ENCODE assay signal across 19 cellular contexts in the genomic region with DNA sequence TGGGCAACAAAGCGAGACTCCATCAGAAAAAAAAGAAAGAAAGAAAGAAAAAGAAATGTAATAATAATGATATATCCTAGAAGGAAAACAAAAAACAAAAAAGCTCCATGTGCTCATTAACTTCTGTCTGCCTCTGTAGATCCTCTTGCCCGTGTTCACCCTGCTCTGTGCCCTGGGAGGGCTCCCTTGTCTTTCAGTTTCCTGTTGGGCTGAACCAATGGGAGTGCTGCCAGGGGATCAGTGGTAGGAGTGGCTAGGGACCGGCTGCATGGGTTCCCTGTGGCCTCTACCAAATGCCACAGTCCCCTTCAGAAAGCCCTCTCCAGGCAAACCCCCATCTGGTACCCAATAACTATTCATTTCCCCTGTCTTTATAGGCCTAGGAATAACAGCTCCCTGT. TPM values are rescaled to one million over a fixed set of nuclear protein-coding genes. Genes with fewer than 3 reads are reported as not detected.
DNase-seq lines count a peak whose midpoint lies in the region; ATAC-seq and TF ChIP-seq lines count a peak whose summit lies in the region.
"Had no signal": no experiment of that assay in that cellular context is flagged by ENCODE, and none has a peak within 500 bp of the region (broad histone marks: within the 10 kb centered on the region; RNA-seq: fewer than 3 reads in every experiment).

No MANE protein-coding gene starts in this region.

- H3K9me2 ChIP-seq in Karpas-422 (replicated peaks; ENCODE audit: insufficient read depth, low read length): no peaks in the 10 kb centered on the region

- H3K27me3 ChIP-seq in Karpas-422 (ENCODE audit: low read length): no peaks in the 10 kb centered on the region

- no peaks in the 10 kb centered on the region for H3K36me3 ChIP-seq in Karpas-422 (ENCODE audit: insufficient read depth, low read length)

- no peak overlapping the region for H3K4me3 Mint-ChIP-seq in nephron progenitor cell
- H3K4me3 Mint-ChIP-seq: activated naive CD8-positive, alpha-beta T cell treated with anti-CD3 and anti-CD28 coated beads, Interleukin-2, amount 50 U/mL, for 24 hours; activated T-cell treated with anti-CD3 and anti-CD28 coated beads, Interleukin-2, amount 50 U/mL, for 4 hours; CD14-positive monocyte; central memory CD8-positive, alpha-beta T cell; stimulated activated effector memory CD8-positive, alpha-beta T cell treated with anti-CD3 and anti-CD28 coated beads, Interleukin-12 subunit alpha, Interleukin-12 subunit beta, amount 100 ng/mL, for 72 hours had no signal

- no peaks in the 10 kb centered on the region for H3K9me3 Mint-ChIP-seq in nephron progenitor cell
- H3K9me3 Mint-ChIP-seq: activated naive CD8-positive, alpha-beta T cell treated with anti-CD3 and anti-CD28 coated beads, Interleukin-2, amount 50 U/mL, for 24 hours; activated T-cell treated with anti-CD3 and anti-CD28 coated beads, Interleukin-2, amount 50 U/mL, for 4 hours; central memory CD8-positive, alpha-beta T cell; stimulated activated effector memory CD8-positive, alpha-beta T cell treated with anti-CD3 and anti-CD28 coated beads, Interleukin-12 subunit alpha, Interleukin-12 subunit beta, amount 100 ng/mL, for 72 hours had no signal

- H3K27ac ChIP-seq in Karpas-422 (ENCODE audit: low read length): no peak overlapping the region

- peak; percentile 25 for TF ChIP-seq POLR2A in GM18526 (IDR thresholded peaks at IDR 0.05; ENCODE audit: extremely low read depth, insufficient read length)

- ATAC-seq in GM21381 (IDR thresholded peaks at IDR 0.05; ENCODE audit: unreplicated experiment): no peak
- ATAC-seq: activated naive CD8-positive, alpha-beta T cell treated with anti-CD3 and anti-CD28 coated beads, Interleukin-2, amount 50 U/mL, for 24 hours; activated T-cell treated with anti-CD3 and anti-CD28 coated beads, Interleukin-2, amount 50 U/mL, for 4 hours; stimulated activated effector memory CD8-positive, alpha-beta T cell treated with anti-CD3 and anti-CD28 coated beads, Interleukin-12 subunit alpha, Interleukin-12 subunit beta, amount 100 ng/mL, for 72 hours had no signal

- H3K4me1 ChIP-seq in Karpas-422 (ENCODE audit: low read length): no peaks in the 10 kb centered on the region

- no peaks in the 10 kb centered on the region for H3K9me3 ChIP-seq in Karpas-422 (ENCODE audit: low read length)

- no peaks in the 10 kb centered on the region for H3K79me2 ChIP-seq in Karpas-422 (ENCODE audit: low read length)

- no peak overlapping the region for H3K4me2 ChIP-seq in Karpas-422 (ENCODE audit: low read depth, low read length, poor library complexity, severe bottlenecking)

- no peak for TF ChIP-seq CTCF in nephron progenitor cell (IDR thresholded peaks at IDR 0.05)

- peaks cover 3% of the 10 kb centered on the region for H3K27me3 Mint-ChIP-seq in nephron progenitor cell (ENCODE audit: low read depth, poor library complexity)

- no peaks in the 10 kb centered on the region for H3K36me3 Mint-ChIP-seq in nephron progenitor cell (ENCODE audit: low read depth)
- H3K36me3 Mint-ChIP-seq: CD14-positive monocyte; stimulated activated effector memory CD8-positive, alpha-beta T cell treated with anti-CD3 and anti-CD28 coated beads, Interleukin-12 subunit alpha, Interleukin-12 subunit beta, amount 100 ng/mL, for 72 hours had no signal

- in situ Hi-C loops in SK-MEL-5 (cut with HindIII; ENCODE audit: low pct_unique_long_range_greater_than_20kb, low sequenced_read_pairs): no loop called here

- H3K9ac ChIP-seq in Karpas-422 (ENCODE audit: low read length): no peak overlapping the region

- H3K4me1 Mint-ChIP-seq in nephron progenitor cell: peaks cover 46% of the 10 kb centered on the region
- H3K4me1 Mint-ChIP-seq: activated naive CD8-positive, alpha-beta T cell treated with anti-CD3 and anti-CD28 coated beads, Interleukin-2, amount 50 U/mL, for 24 hours; CD14-positive monocyte; central memory CD8-positive, alpha-beta T cell; stimulated activated effector memory CD8-positive, alpha-beta T cell treated with anti-CD3 and anti-CD28 coated beads, Interleukin-12 subunit alpha, Interleukin-12 subunit beta, amount 100 ng/mL, for 72 hours had no signal

- DNase-seq in Karpas-422 (peak; percentile 43), SK-MEL-5 (ENCODE audit: low read depth, low spot score) (peak; percentile 36), nephron progenitor cell (no peak), islet precursor cell (no peak), GM19240 (ENCODE audit: insufficient read length, low spot score) (no peak), NOMO-1 (lab: John Stamatoyannopoulos, UW; ENCODE audit: unreplicated experiment in 2 of 2) (no peak)
- DNase-seq: activated CD4-positive, alpha-beta T cell treated with anti-CD3 and anti-CD28 coated beads for 48 hours; activated naive CD8-positive, alpha-beta T cell treated with anti-CD3 and anti-CD28 coated beads, Interleukin-2, amount 50 U/mL, for 24 hours; activated T-cell treated with anti-CD3 and anti-CD28 coated beads, Interleukin-2, amount 50 U/mL, for 4 hours; GDM1; NCI-H1105; NCI-H510A; nucleus accumbens; stimulated activated CD4-positive, alpha-beta T cell treated with anti-CD3 and anti-CD28 coated beads, Interleukin-4, amount 100 ng/mL, for 4 hours had no signal

- H2AFZ ChIP-seq in Karpas-422 (ENCODE audit: low read length): no peak overlapping the region

- H3K4me3 ChIP-seq in Karpas-422 (ENCODE audit: low read length): no peak overlapping the region

- H3K27ac Mint-ChIP-seq in nephron progenitor cell: peak overlapping the region; percentile 74
- H3K27ac Mint-ChIP-seq: activated naive CD8-positive, alpha-beta T cell treated with anti-CD3 and anti-CD28 coated beads, Interleukin-2, amount 50 U/mL, for 24 hours; CD14-positive monocyte; stimulated activated effector memory CD8-positive, alpha-beta T cell treated with anti-CD3 and anti-CD28 coated beads, Interleukin-12 subunit alpha, Interleukin-12 subunit beta, amount 100 ng/mL, for 72 hours had no signal

- H4K20me1 ChIP-seq in Karpas-422 (ENCODE audit: insufficient read depth, low read depth, low read length): no peaks in the 10 kb centered on the region

RNA-seq across cellular contexts. Expression of a gene that starts 51.8 kb away (rescaled TPM):
- not detected in 2 replicates for total RNA-seq in Karpas-422 (2014; rRNA removed; shearing (Covaris generic); ENCODE audit: low replicate concordance)
- total RNA-seq in SK-MEL-5 (2014; rRNA removed; shearing (Covaris generic)): 42.4 and 44.2 TPM in 2 replicates
- polyA plus RNA-seq in SK-MEL-5 (2015; cell fraction: cytosol; rRNA removed): 25.6 and 36.2 TPM in 2 replicates
- 19.6 and 22.1 TPM in 2 replicates for polyA plus RNA-seq in SK-MEL-5 (2015; cell fraction: nucleus; rRNA removed)

Comparison
In these comparisons a context has a peak if more than half of its experiments do, and no peak if none do; other contexts are left out.
1. DNase-seq: peak in Karpas-422 (single experiment) and SK-MEL-5 (single experiment); none in nephron progenitor cell (single experiment), islet precursor cell (single experiment), GM19240 (single experiment) and NOMO-1 (0 of 2).
2. RNA of a gene that starts 51.8 kb away (total RNA-seq): 42.4 to 44.2 TPM in SK-MEL-5; not detected in Karpas-422; every median in the first group is over 10 times any median in the second.